24 cellular contexts compared by ENCODE assay signal in genomic region chr3:188342991-188343732, GRCh38.
DNase-seq lines count a peak whose midpoint lies in the region; ATAC-seq and TF ChIP-seq lines count a peak whose summit lies in the region.
"Had no signal": no experiment of that assay in that cellular context is flagged by ENCODE, and none has a peak within 500 bp of the region (broad histone marks: within the 10 kb centered on the region; RNA-seq: fewer than 3 reads in every experiment).

No MANE protein-coding gene starts in this region.

- H3K36me3 ChIP-seq in prostate gland = no peaks in the 10 kb centered on the region
- H3K36me3 ChIP-seq: left lung had no signal

- H3K27ac Mint-ChIP-seq in osteocyte (ENCODE audit: unreplicated experiment) = peak overlapping the region; percentile 31
- H3K27ac Mint-ChIP-seq: activated CD8-positive, alpha-beta T cell treated with anti-CD3 and anti-CD28 coated beads, Interleukin-2, amount 10 ng/mL, durations not matched to agents 7 days and 5 days; effector memory CD8-positive, alpha-beta T cell; natural killer cell; type B pancreatic cell had no signal

- H3K4me3 ChIP-seq in prostate gland = no peak overlapping the region
- H3K4me3 ChIP-seq: body of pancreas, left lung, SJSA1 had no signal

- H3K9me3 ChIP-seq in prostate gland = no peaks in the 10 kb centered on the region
- H3K9me3 ChIP-seq: body of pancreas, left lung, SJSA1 had no signal

- 91% methylated on average over 9 of the region's 9 CpGs for WGBS in prostate gland

- peak; percentile 58 for DNase-seq in Right ventricle myocardium superior
- no peak for DNase-seq in osteocyte (ENCODE audit: extremely low spot score, unreplicated experiment)
- DNase-seq in NCI-H510A treated with DMSO at 0.1 percent for 48 hours (lab: John Stamatoyannopoulos, UW) = no peak
- DNase-seq in prostate gland (ENCODE audit: low spot score) = no peak
- DNase-seq in EL = no peak
- no peak for DNase-seq in activated T-cell treated with anti-CD3 and anti-CD28 coated beads for 4 hours
- DNase-seq: activated CD4-positive, alpha-beta T cell treated with anti-CD3 and anti-CD28 coated beads for 1 hour; activated CD8-positive, alpha-beta T cell treated with anti-CD3 and anti-CD28 coated beads, Interleukin-2, amount 10 ng/mL, durations not matched to agents 7 days and 5 days; activated naive CD4-positive, alpha-beta T cell; activated T-cell treated with anti-CD3 and anti-CD28 coated beads, Interleukin-2, amount 50 U/mL, for 1 hour; body of pancreas; DMS153; effector memory CD8-positive, alpha-beta T cell; foreskin melanocyte; hypothalamus; left lung; natural killer cell; NCI-H524 treated with DMSO at 0.1 percent for 48 hours; T-helper 1 cell had no signal

- intact Hi-C loops in Right ventricle myocardium superior (cut with DNase I) = loop anchor here (10.0 kb wide), 2 partner anchors 188 to 598 kb away; partner anchors contain the start of genes BCL6 and LPP
- intact Hi-C loops in prostate gland (cut with DNase I) = no loop called here

- ATAC-seq in GM18511 (IDR thresholded peaks at IDR 0.05; ENCODE audit: unreplicated experiment) (peak; percentile 72), HG02981 (IDR thresholded peaks at IDR 0.05; ENCODE audit: unreplicated experiment) (peak; percentile 68), Right ventricle myocardium superior (ENCODE audit: poor library complexity) (peak; percentile 84)
- ATAC-seq: activated CD8-positive, alpha-beta T cell treated with anti-CD3 and anti-CD28 coated beads, Interleukin-2, amount 10 ng/mL, durations not matched to agents 7 days and 5 days; body of pancreas; effector memory CD8-positive, alpha-beta T cell; left lung; natural killer cell had no signal

- H3K4me1 Mint-ChIP-seq in osteocyte (ENCODE audit: unreplicated experiment) = peaks cover 60% of the 10 kb centered on the region

- TF ChIP-seq CTCF in osteocyte (IDR thresholded peaks at IDR 0.05) (no peak), prostate gland (IDR thresholded peaks at IDR 0.05) (no peak)

- H3K27me3 Mint-ChIP-seq in osteocyte (ENCODE audit: unreplicated experiment) = no peaks in the 10 kb centered on the region
- H3K27me3 Mint-ChIP-seq: effector memory CD8-positive, alpha-beta T cell; type B pancreatic cell had no signal

- no peak for TF ChIP-seq POLR2A in prostate gland (IDR thresholded peaks at IDR 0.05)

- no peaks in the 10 kb centered on the region for H3K27me3 ChIP-seq in prostate gland (replicated peaks; ENCODE audit: insufficient read depth)
- H3K27me3 ChIP-seq: body of pancreas, left lung, SJSA1 had no signal

- H3K36me3 Mint-ChIP-seq in osteocyte (ENCODE audit: unreplicated experiment) = peaks cover 3% of the 10 kb centered on the region
- H3K36me3 Mint-ChIP-seq: natural killer cell had no signal

- no peak overlapping the region for H3K4me3 Mint-ChIP-seq in osteocyte (ENCODE audit: unreplicated experiment)
- H3K4me3 Mint-ChIP-seq: activated CD8-positive, alpha-beta T cell treated with anti-CD3 and anti-CD28 coated beads, Interleukin-2, amount 10 ng/mL, durations not matched to agents 7 days and 5 days; effector memory CD8-positive, alpha-beta T cell; natural killer cell; type B pancreatic cell had no signal

- H3K4me1 ChIP-seq in prostate gland (replicated peaks) = no peaks in the 10 kb centered on the region

- no peaks in the 10 kb centered on the region for H3K9me3 Mint-ChIP-seq in osteocyte (ENCODE audit: unreplicated experiment)
- H3K9me3 Mint-ChIP-seq: effector memory CD8-positive, alpha-beta T cell; natural killer cell; type B pancreatic cell had no signal

- no peak overlapping the region for H3K27ac ChIP-seq in prostate gland
- H3K27ac ChIP-seq: body of pancreas, left lung, parathyroid adenoma, SJSA1 had no signal
